ENCODE assay signal across 33 cellular contexts in genomic region chr3:133369041-133369440, GRCh38. TPM values are rescaled to one million over a fixed set of nuclear protein-coding genes. Genes with fewer than 3 reads are reported as not detected.
"Had no signal": no experiment of that assay in that cellular context is flagged by ENCODE, and none has a peak within 500 bp of the region (broad histone marks: within the 10 kb centered on the region; RNA-seq: fewer than 3 reads in every experiment).

No MANE protein-coding gene starts in this region.

- ATAC-seq: activated naive CD4-positive, alpha-beta T cell treated with anti-CD3 and anti-CD28 coated beads, Interleukin-2, amount 50 U/mL, for 72 hours; activated T-cell treated with anti-CD3 and anti-CD28 coated beads, Interleukin-2, amount 50 U/mL, for 72 hours; esophagus mucosa; foreskin keratinocyte; gastrocnemius medialis; T-helper 17 cell; WTC11 had no signal

- H3K27me3 ChIP-seq: ascending aorta, brain microvascular endothelial cell, gastrocnemius medialis had no signal

- H3K9me3 ChIP-seq: ascending aorta, gastrocnemius medialis had no signal

- H3K27ac Mint-ChIP-seq: activated CD4-positive, alpha-beta memory T cell treated with anti-CD3 and anti-CD28 coated beads, Interleukin-2, amount 10 ng/mL, durations not matched to agents 7 days and 5 days; activated CD4-positive, alpha-beta T cell treated with anti-CD3 and anti-CD28 coated beads, Interleukin-2, amount 10 ng/mL, durations not matched to agents 7 days and 5 days; activated naive CD4-positive, alpha-beta T cell treated with anti-CD3 and anti-CD28 coated beads, Interleukin-2, amount 10 ng/mL, durations not matched to agents 7 days and 5 days; activated naive CD4-positive, alpha-beta T cell treated with anti-CD3 and anti-CD28 coated beads, Interleukin-2, amount 50 U/mL, for 72 hours; activated naive CD8-positive, alpha-beta T cell treated with anti-CD3 and anti-CD28 coated beads, Interleukin-2, amount 10 ng/mL, durations not matched to agents 7 days and 5 days; activated T-cell treated with anti-CD3 and anti-CD28 coated beads, Interleukin-2, amount 50 U/mL, for 24 hours; activated T-cell treated with anti-CD3 and anti-CD28 coated beads, Interleukin-2, amount 50 U/mL, for 72 hours; T-helper 17 cell; WTC11 had no signal

- H3K4me3 Mint-ChIP-seq: activated CD4-positive, alpha-beta memory T cell treated with anti-CD3 and anti-CD28 coated beads, Interleukin-2, amount 10 ng/mL, durations not matched to agents 7 days and 5 days; activated CD4-positive, alpha-beta T cell treated with anti-CD3 and anti-CD28 coated beads, Interleukin-2, amount 10 ng/mL, durations not matched to agents 7 days and 5 days; activated naive CD4-positive, alpha-beta T cell treated with anti-CD3 and anti-CD28 coated beads, Interleukin-2, amount 10 ng/mL, durations not matched to agents 7 days and 5 days; activated naive CD8-positive, alpha-beta T cell treated with anti-CD3 and anti-CD28 coated beads, Interleukin-2, amount 10 ng/mL, durations not matched to agents 7 days and 5 days; activated T-cell treated with anti-CD3 and anti-CD28 coated beads, Interleukin-2, amount 50 U/mL, for 24 hours; activated T-cell treated with anti-CD3 and anti-CD28 coated beads, Interleukin-2, amount 50 U/mL, for 72 hours; central memory CD8-positive, alpha-beta T cell; T-helper 17 cell; WTC11 had no signal

- H3K27ac ChIP-seq: ascending aorta, brain microvascular endothelial cell, foreskin keratinocyte, gastrocnemius medialis, VCaP had no signal

- H3K4me3 ChIP-seq: ascending aorta, gastrocnemius medialis had no signal

- H3K36me3 Mint-ChIP-seq: activated naive CD4-positive, alpha-beta T cell treated with anti-CD3 and anti-CD28 coated beads, Interleukin-2, amount 10 ng/mL, durations not matched to agents 7 days and 5 days; activated naive CD4-positive, alpha-beta T cell treated with anti-CD3 and anti-CD28 coated beads, Interleukin-2, amount 50 U/mL, for 72 hours; activated naive CD8-positive, alpha-beta T cell treated with anti-CD3 and anti-CD28 coated beads, Interleukin-2, amount 10 ng/mL, durations not matched to agents 7 days and 5 days; WTC11 had no signal

- FAIRE-seq: bronchial epithelial cell, TTC549 had no signal

- H3K36me3 ChIP-seq: ascending aorta, brain microvascular endothelial cell, gastrocnemius medialis had no signal

- H3K27me3 Mint-ChIP-seq: activated naive CD8-positive, alpha-beta T cell treated with anti-CD3 and anti-CD28 coated beads, Interleukin-2, amount 10 ng/mL, durations not matched to agents 7 days and 5 days; activated T-cell treated with anti-CD3 and anti-CD28 coated beads, Interleukin-2, amount 50 U/mL, for 24 hours had no signal

- H3K4me1 ChIP-seq: ascending aorta, foreskin keratinocyte, gastrocnemius medialis had no signal

- DNase-seq: activated CD4-positive, alpha-beta memory T cell treated with anti-CD3 and anti-CD28 coated beads, Interleukin-2, amount 10 ng/mL, durations not matched to agents 7 days and 5 days; activated CD4-positive, alpha-beta T cell treated with anti-CD3 and anti-CD28 coated beads for 1 hour; activated CD4-positive, alpha-beta T cell treated with anti-CD3 and anti-CD28 coated beads for 4 hours; activated CD4-positive, alpha-beta T cell treated with anti-CD3 and anti-CD28 coated beads, Interleukin-2, amount 10 ng/mL, durations not matched to agents 7 days and 5 days; activated CD4-positive, alpha-beta T cell treated with anti-CD3 and anti-CD28 coated beads, Interleukin-2, amount 50 U/mL, for 4 hours; activated CD8-positive, alpha-beta memory T cell treated with anti-CD3 and anti-CD28 coated beads, Interleukin-2, amount 50 U/mL, for 48 hours; activated gamma-delta T cell; activated naive CD4-positive, alpha-beta T cell; activated naive CD4-positive, alpha-beta T cell treated with anti-CD3 and anti-CD28 coated beads, Interleukin-2, amount 10 ng/mL, durations not matched to agents 7 days and 5 days; activated naive CD8-positive, alpha-beta T cell treated with anti-CD3 and anti-CD28 coated beads, Interleukin-2, amount 10 ng/mL, durations not matched to agents 7 days and 5 days; activated T-cell treated with anti-CD3 and anti-CD28 coated beads for 4 hours; activated T-cell treated with anti-CD3 and anti-CD28 coated beads, Interleukin-2, amount 50 U/mL, for 24 hours; activated T-cell treated with anti-CD3 and anti-CD28 coated beads, Interleukin-2, amount 50 U/mL, for 72 hours; brain microvascular endothelial cell; cortex of kidney; effector CD8-positive, alpha-beta T cell; foreskin keratinocyte; gastrocnemius medialis; glutamatergic neuron; T-helper 1 cell; T-helper 17 cell had no signal

- H3K4me1 Mint-ChIP-seq: activated CD4-positive, alpha-beta memory T cell treated with anti-CD3 and anti-CD28 coated beads, Interleukin-2, amount 10 ng/mL, durations not matched to agents 7 days and 5 days; activated CD4-positive, alpha-beta T cell treated with anti-CD3 and anti-CD28 coated beads, Interleukin-2, amount 10 ng/mL, durations not matched to agents 7 days and 5 days; activated naive CD4-positive, alpha-beta T cell treated with anti-CD3 and anti-CD28 coated beads, Interleukin-2, amount 10 ng/mL, durations not matched to agents 7 days and 5 days; activated naive CD8-positive, alpha-beta T cell treated with anti-CD3 and anti-CD28 coated beads, Interleukin-2, amount 10 ng/mL, durations not matched to agents 7 days and 5 days; central memory CD8-positive, alpha-beta T cell; T-helper 17 cell had no signal

- H3K9me3 Mint-ChIP-seq: activated CD4-positive, alpha-beta memory T cell treated with anti-CD3 and anti-CD28 coated beads, Interleukin-2, amount 10 ng/mL, durations not matched to agents 7 days and 5 days; activated CD4-positive, alpha-beta T cell treated with anti-CD3 and anti-CD28 coated beads, Interleukin-2, amount 10 ng/mL, durations not matched to agents 7 days and 5 days; activated naive CD4-positive, alpha-beta T cell treated with anti-CD3 and anti-CD28 coated beads, Interleukin-2, amount 10 ng/mL, durations not matched to agents 7 days and 5 days; activated naive CD4-positive, alpha-beta T cell treated with anti-CD3 and anti-CD28 coated beads, Interleukin-2, amount 50 U/mL, for 72 hours; activated naive CD8-positive, alpha-beta T cell treated with anti-CD3 and anti-CD28 coated beads, Interleukin-2, amount 10 ng/mL, durations not matched to agents 7 days and 5 days; activated T-cell treated with anti-CD3 and anti-CD28 coated beads, Interleukin-2, amount 50 U/mL, for 24 hours; activated T-cell treated with anti-CD3 and anti-CD28 coated beads, Interleukin-2, amount 50 U/mL, for 72 hours; central memory CD8-positive, alpha-beta T cell; WTC11 had no signal

RNA-seq across cellular contexts. Expression of gene BFSP2, which starts 30.8 kb away (rescaled TPM):
- total RNA-seq: activated naive CD4-positive, alpha-beta T cell treated with anti-CD3 and anti-CD28 coated beads, Interleukin-2, amount 50 U/mL, for 72 hours; activated naive CD8-positive, alpha-beta T cell treated with anti-CD3 and anti-CD28 coated beads, Interleukin-2, amount 10 ng/mL, durations not matched to agents 7 days and 5 days; activated T-cell treated with anti-CD3 and anti-CD28 coated beads, Interleukin-2, amount 50 U/mL, for 72 hours; ascending aorta; bronchial epithelial cell; cardiac septum; cerebellum; dermis microvascular lymphatic vessel endothelial cell; epithelial cell of proximal tubule; esophagus mucosa; foreskin keratinocyte; gastrocnemius medialis; WTC11 had no signal
- polyA plus RNA-seq: foreskin keratinocyte had no signal
